ENCODE assay signal across 8 cellular contexts in the genomic region with DNA sequence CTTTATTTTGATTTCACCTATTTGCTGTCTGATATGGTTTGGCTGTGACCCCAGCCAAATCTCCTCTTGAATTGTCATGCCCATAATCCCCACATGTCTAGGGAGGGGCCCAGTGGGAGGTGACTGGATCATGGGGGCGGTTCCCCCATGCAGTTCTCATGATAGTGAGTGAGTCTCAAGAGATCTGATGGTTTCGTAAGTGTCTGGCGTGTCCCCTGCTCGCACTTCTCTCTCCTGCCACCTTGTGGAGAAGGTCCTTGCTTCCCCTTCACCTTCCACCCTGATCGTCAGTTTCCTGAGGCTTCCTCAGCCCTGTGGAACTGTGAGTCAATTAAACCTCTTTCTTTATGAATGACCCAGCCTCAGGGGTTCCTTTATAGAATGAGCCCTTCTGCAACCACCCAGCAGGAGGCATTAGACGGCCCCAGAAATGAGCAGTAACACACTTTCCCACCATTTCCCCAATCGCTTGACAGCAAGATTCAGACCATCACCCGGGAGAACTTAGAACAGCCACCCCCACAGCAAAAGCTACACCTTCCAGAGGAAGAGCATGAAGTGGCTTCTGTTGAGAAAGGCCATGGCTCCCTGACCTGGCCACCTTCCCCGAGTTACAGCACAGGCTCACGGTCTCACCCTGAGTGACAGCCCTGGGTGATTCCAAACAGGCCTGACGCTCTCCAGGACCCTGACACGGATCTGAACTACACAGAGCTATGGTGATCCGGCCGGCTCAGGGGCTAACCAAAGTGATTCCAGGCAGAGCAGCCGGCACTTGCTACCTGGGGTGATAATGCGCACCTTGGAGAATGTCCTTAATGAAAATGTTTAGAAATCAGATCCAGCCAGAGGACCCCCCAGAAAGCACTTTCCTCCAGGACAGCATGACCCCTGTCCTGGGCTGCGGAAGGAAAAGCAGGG.
DNase-seq lines count a peak whose midpoint lies in the region; ATAC-seq and TF ChIP-seq lines count a peak whose summit lies in the region.

No MANE protein-coding gene starts in this region.

- H4K91ac ChIP-seq in trophoblast cell (ENCODE audit: low read depth, low read length): no peak overlapping the region

- H3K9me2 ChIP-seq in SK-N-SH: no peaks in the 10 kb centered on the region

- H2BK12ac ChIP-seq in trophoblast cell (ENCODE audit: low read length): no peak overlapping the region

- H2BK5ac ChIP-seq in trophoblast cell (ENCODE audit: low read depth, low read length, poor library complexity): no peak overlapping the region

- ATAC-seq in SK-N-SH treated with all-trans-retinoic acid at 6 μM for 48 hours: no peak

- H3K79me2 ChIP-seq in SK-N-SH (ENCODE audit: insufficient read depth) (no peaks in the 10 kb centered on the region), trophoblast cell (ENCODE audit: control insufficient read depth, insufficient read depth, low read length, poor library complexity) (no peaks in the 10 kb centered on the region)

- H3K36me3 ChIP-seq in SK-N-SH (replicated peaks in 1 of 2; ENCODE audit: control insufficient read depth in 1 of 2, insufficient read depth in 2 of 2, low read length in 1 of 2) (no peaks in the 10 kb centered on the region), trophoblast cell (ENCODE audit: control insufficient read depth in 1 of 2, insufficient read depth in 2 of 2, low read length in 2 of 2) (no peaks in the 10 kb centered on the region)

- H3K18ac ChIP-seq in trophoblast cell (ENCODE audit: low read length): no peak overlapping the region

- POLR2A ChIA-PET in SK-N-SH (lab: Yijun Ruan, JAX): no interaction called here

- no peak overlapping the region for H3K27ac ChIP-seq in SK-N-SH (ENCODE audit: low read depth in 2 of 2, low read length in 1 of 2)
- H3K27ac ChIP-seq in trophoblast cell (ENCODE audit: low read depth, low read length): no peak overlapping the region

- no peaks in the 10 kb centered on the region for H3K27me3 ChIP-seq in SK-N-SH (ENCODE audit: insufficient read depth)
- H3K27me3 ChIP-seq in trophoblast cell (ENCODE audit: insufficient read depth, low read length): no peaks in the 10 kb centered on the region

- H3K4me1 ChIP-seq in SK-N-SH (ENCODE audit: control insufficient read depth in 1 of 2, insufficient read depth in 2 of 2, low read depth in 1 of 2, low read length in 1 of 2): no peaks in the 10 kb centered on the region
- H3K4me1 ChIP-seq in trophoblast cell (ENCODE audit: control insufficient read depth in 1 of 2, insufficient read depth in 2 of 2, low read length in 2 of 2): no peaks in the 10 kb centered on the region

- TF ChIP-seq EP300 in SK-N-SH (IDR thresholded peaks at IDR 0.05; ENCODE audit: borderline replicate concordance in 1 of 2, low read depth in 1 of 2, low read length in 1 of 2): no peak

- H4K8ac ChIP-seq in trophoblast cell (ENCODE audit: low read depth, low read length): no peak overlapping the region

- no peak for TF ChIP-seq CTCF in SK-N-SH (IDR thresholded peaks at IDR 0.05)
- peak; percentile 52 for TF ChIP-seq CTCF in fibroblast of villous mesenchyme (IDR thresholded peaks at IDR 0.05; ENCODE audit: insufficient read depth, low read depth, low read length)

- H3K9ac ChIP-seq in SK-N-SH (no peak overlapping the region), trophoblast cell (ENCODE audit: low read length) (no peak overlapping the region)

- 26% methylated on average over 11 of the region's 17 CpGs for WGBS in SK-N-SH (ENCODE audit: low lambda C conversion rate)
- no CpG with 5 or more reads among the region's 17 CpGs for WGBS in trophoblast cell (ENCODE audit: extremely low coverage, insufficient coverage, insufficient read length)

- H3K23ac ChIP-seq in trophoblast cell (ENCODE audit: low read length): no peak overlapping the region

- peak; percentile 48 for TF ChIP-seq RAD21 in SK-N-SH (IDR thresholded peaks at IDR 0.05; ENCODE audit: low read length)

- DNase-seq in SK-N-SH: no peak
- DNase-seq in NCI-H2227 (lab: John Stamatoyannopoulos, UW; ENCODE audit: unreplicated experiment): peak; percentile 66
- DNase-seq in activated CD4-positive, alpha-beta T cell treated with anti-CD3 and anti-CD28 coated beads, Interleukin-2, amount 50 U/mL, for 1 hour: peak; percentile 3
- peak; percentile 45 for DNase-seq in fibroblast of villous mesenchyme (ENCODE audit: low read depth)
- DNase-seq in trophoblast cell: peak; percentile 4 to 52
- no peak for DNase-seq in NK-92 (lab: John Stamatoyannopoulos, UW; ENCODE audit: unreplicated experiment)
- no peak for DNase-seq in germinal center (ENCODE audit: low spot score)

- no peaks in the 10 kb centered on the region for H3F3A ChIP-seq in SK-N-SH (replicated peaks; ENCODE audit: insufficient read depth)

- no peak overlapping the region for H3K4ac ChIP-seq in trophoblast cell (ENCODE audit: low read depth, low read length)

- H2AFZ ChIP-seq in SK-N-SH (ENCODE audit: low read depth) (no peak overlapping the region), trophoblast cell (ENCODE audit: insufficient read depth, low read length, poor library complexity) (no peak overlapping the region)

- H3K4me3 ChIP-seq in SK-N-SH (ENCODE audit: low read depth in 2 of 2, low read length in 1 of 2) (no peak overlapping the region), fibroblast of villous mesenchyme (ENCODE audit: low read depth, low read length) (no peak overlapping the region), trophoblast cell (ENCODE audit: low read depth, low read length) (no peak overlapping the region)

- H2AK5ac ChIP-seq in trophoblast cell (ENCODE audit: low read length): no peak overlapping the region

- H3K9me3 ChIP-seq in SK-N-SH (no peaks in the 10 kb centered on the region), trophoblast cell (ENCODE audit: insufficient read depth, low read depth, low read length) (peaks cover 2% of the 10 kb centered on the region)

- H3K4me2 ChIP-seq in SK-N-SH (no peak overlapping the region), trophoblast cell (ENCODE audit: low read length) (no peak overlapping the region)

- no peak overlapping the region for H2BK120ac ChIP-seq in trophoblast cell (ENCODE audit: insufficient read depth, low read length, poor library complexity)

- CTCF ChIA-PET in SK-N-SH (lab: Yijun Ruan, JAX): interaction anchor here (0.8 kb wide), 2 partner anchors 9 to 916 kb away, joined by 3 read pairs; no protein-coding TSS in a partner anchor

- no peaks in the 10 kb centered on the region for H4K20me1 ChIP-seq in SK-N-SH (ENCODE audit: insufficient read depth)

- H3K14ac ChIP-seq in trophoblast cell (ENCODE audit: low read length): no peak overlapping the region

- H4K12ac ChIP-seq in trophoblast cell (ENCODE audit: low read depth, low read length): no peak overlapping the region

- no peaks in the 10 kb centered on the region for H3K79me1 ChIP-seq in trophoblast cell (ENCODE audit: low read length)

TF ChIP-seq in SK-N-SH, 30 proteins besides CTCF, POLR2A, EP300 and RAD21:
- TF ChIP-seq SMC3 (IDR thresholded peaks at IDR 0.05; ENCODE audit: low read depth, low read length): peak; percentile 37; the same call in 1 of the 2 replicates
- TF ChIP-seq, protein P1, sequence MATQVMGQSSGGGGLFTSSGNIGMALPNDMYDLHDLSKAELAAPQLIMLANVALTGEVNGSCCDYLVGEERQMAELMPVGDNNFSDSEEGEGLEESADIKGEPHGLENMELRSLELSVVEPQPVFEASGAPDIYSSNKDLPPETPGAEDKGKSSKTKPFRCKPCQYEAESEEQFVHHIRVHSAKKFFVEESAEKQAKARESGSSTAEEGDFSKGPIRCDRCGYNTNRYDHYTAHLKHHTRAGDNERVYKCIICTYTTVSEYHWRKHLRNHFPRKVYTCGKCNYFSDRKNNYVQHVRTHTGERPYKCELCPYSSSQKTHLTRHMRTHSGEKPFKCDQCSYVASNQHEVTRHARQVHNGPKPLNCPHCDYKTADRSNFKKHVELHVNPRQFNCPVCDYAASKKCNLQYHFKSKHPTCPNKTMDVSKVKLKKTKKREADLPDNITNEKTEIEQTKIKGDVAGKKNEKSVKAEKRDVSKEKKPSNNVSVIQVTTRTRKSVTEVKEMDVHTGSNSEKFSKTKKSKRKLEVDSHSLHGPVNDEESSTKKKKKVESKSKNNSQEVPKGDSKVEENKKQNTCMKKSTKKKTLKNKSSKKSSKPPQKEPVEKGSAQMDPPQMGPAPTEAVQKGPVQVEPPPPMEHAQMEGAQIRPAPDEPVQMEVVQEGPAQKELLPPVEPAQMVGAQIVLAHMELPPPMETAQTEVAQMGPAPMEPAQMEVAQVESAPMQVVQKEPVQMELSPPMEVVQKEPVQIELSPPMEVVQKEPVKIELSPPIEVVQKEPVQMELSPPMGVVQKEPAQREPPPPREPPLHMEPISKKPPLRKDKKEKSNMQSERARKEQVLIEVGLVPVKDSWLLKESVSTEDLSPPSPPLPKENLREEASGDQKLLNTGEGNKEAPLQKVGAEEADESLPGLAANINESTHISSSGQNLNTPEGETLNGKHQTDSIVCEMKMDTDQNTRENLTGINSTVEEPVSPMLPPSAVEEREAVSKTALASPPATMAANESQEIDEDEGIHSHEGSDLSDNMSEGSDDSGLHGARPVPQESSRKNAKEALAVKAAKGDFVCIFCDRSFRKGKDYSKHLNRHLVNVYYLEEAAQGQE (IDR thresholded peaks at IDR 0.05; ENCODE audit: low read depth, low read length): no peak

TF ChIP-seq in SK-N-SH treated with all-trans-retinoic acid at 6 μM for 48 hours, 23 proteins besides CTCF, POLR2A, EP300 and RAD21 (continues in another document):
- TF ChIP-seq OSR1 (CRISPR knock-in tag; IDR thresholded peaks at IDR 0.05) (no peak), ISL1 (CRISPR knock-in tag; IDR thresholded peaks at IDR 0.05) (no peak), ZNF8 (CRISPR knock-in tag; IDR thresholded peaks at IDR 0.05) (no peak), ZFP30 (CRISPR knock-in tag; IDR thresholded peaks at IDR 0.05) (no peak), ESRRG (CRISPR knock-in tag; IDR thresholded peaks at IDR 0.05) (no peak), CSRNP3 (CRISPR knock-in tag; IDR thresholded peaks at IDR 0.05) (no peak), TCF4 (CRISPR knock-in tag; IDR thresholded peaks at IDR 0.05; ENCODE audit: borderline replicate concordance) (no peak), ZNF70 (CRISPR knock-in tag; IDR thresholded peaks at IDR 0.05) (no peak), GLIS3 (CRISPR knock-in tag; IDR thresholded peaks at IDR 0.05) (no peak)

Comparison
In these comparisons a context has a peak if more than half of its experiments do, and no peak if none do; other contexts are left out.
1. DNase-seq: peak in NCI-H2227 (single experiment), activated CD4-positive, alpha-beta T cell treated with anti-CD3 and anti-CD28 coated beads, Interleukin-2, amount 50 U/mL, for 1 hour (single experiment), fibroblast of villous mesenchyme (single experiment) and trophoblast cell (2 of 2); none in SK-N-SH (single experiment), NK-92 (single experiment) and germinal center (single experiment).